20 cellular contexts compared by ENCODE assay signal in genomic region chr1:76086597-76086996, GRCh38. TPM values are rescaled to one million over a fixed set of nuclear protein-coding genes. Genes with fewer than 3 reads are reported as not detected.
"Had no signal": no experiment of that assay in that cellular context is flagged by ENCODE, and none has a peak within 500 bp of the region (broad histone marks: within the 10 kb centered on the region; RNA-seq: fewer than 3 reads in every experiment).

No MANE protein-coding gene starts in this region.

- H3K27ac Mint-ChIP-seq: activated B cell treated with CpG ODN at 0.5 μM for 24 hours; activated CD4-positive, alpha-beta memory T cell treated with anti-CD3 and anti-CD28 coated beads, Interleukin-2, amount 10 ng/mL, durations not matched to agents 7 days and 5 days; activated CD8-positive, alpha-beta memory T cell treated with anti-CD3 and anti-CD28 coated beads, Interleukin-2, amount 10 ng/mL, durations not matched to agents 7 days and 5 days; activated naive CD8-positive, alpha-beta T cell treated with anti-CD3 and anti-CD28 coated beads for 36 hours; dendritic cell treated with granulocyte-macrophage colony-stimulating factor and Interleukin-4, amounts not matched to agents 40 ng/mL and 50 ng/mL, for 4 days; effector memory CD8-positive, alpha-beta T cell; naive thymus-derived CD4-positive, alpha-beta T cell had no signal

- DNase-seq: activated B cell treated with CpG ODN at 0.5 μM for 24 hours; activated CD4-positive, alpha-beta memory T cell treated with anti-CD3 and anti-CD28 coated beads, Interleukin-2, amount 10 ng/mL, durations not matched to agents 7 days and 5 days; activated CD4-positive, alpha-beta T cell treated with anti-CD3 and anti-CD28 coated beads for 48 hours; activated CD8-positive, alpha-beta memory T cell treated with anti-CD3 and anti-CD28 coated beads, Interleukin-2, amount 10 ng/mL, durations not matched to agents 7 days and 5 days; activated naive CD4-positive, alpha-beta T cell; activated naive CD8-positive, alpha-beta T cell treated with anti-CD3 and anti-CD28 coated beads for 36 hours; amniotic stem cell; effector memory CD8-positive, alpha-beta T cell; foreskin melanocyte; left ventricle myocardium inferior; mammary epithelial cell; naive thymus-derived CD4-positive, alpha-beta T cell; pancreas; stimulated activated naive CD4-positive, alpha-beta T cell treated with Interleukin-2 at 50 U/mL for 16 hours; T-helper 1 cell; T-helper 9 cell; tibial artery had no signal

- H3K36me3 Mint-ChIP-seq: activated CD8-positive, alpha-beta memory T cell treated with anti-CD3 and anti-CD28 coated beads, Interleukin-2, amount 10 ng/mL, durations not matched to agents 7 days and 5 days; activated naive CD8-positive, alpha-beta T cell treated with anti-CD3 and anti-CD28 coated beads for 36 hours; naive thymus-derived CD4-positive, alpha-beta T cell had no signal

- H3K27me3 Mint-ChIP-seq: activated B cell treated with CpG ODN at 0.5 μM for 24 hours; activated CD4-positive, alpha-beta memory T cell treated with anti-CD3 and anti-CD28 coated beads, Interleukin-2, amount 10 ng/mL, durations not matched to agents 7 days and 5 days; activated CD8-positive, alpha-beta memory T cell treated with anti-CD3 and anti-CD28 coated beads, Interleukin-2, amount 10 ng/mL, durations not matched to agents 7 days and 5 days; activated naive CD8-positive, alpha-beta T cell treated with anti-CD3 and anti-CD28 coated beads for 36 hours; dendritic cell treated with granulocyte-macrophage colony-stimulating factor and Interleukin-4, amounts not matched to agents 40 ng/mL and 50 ng/mL, for 4 days; effector memory CD8-positive, alpha-beta T cell had no signal

- H3K9me3 Mint-ChIP-seq: activated B cell treated with CpG ODN at 0.5 μM for 24 hours; activated CD4-positive, alpha-beta memory T cell treated with anti-CD3 and anti-CD28 coated beads, Interleukin-2, amount 10 ng/mL, durations not matched to agents 7 days and 5 days; activated naive CD8-positive, alpha-beta T cell treated with anti-CD3 and anti-CD28 coated beads for 36 hours; dendritic cell treated with granulocyte-macrophage colony-stimulating factor and Interleukin-4, amounts not matched to agents 40 ng/mL and 50 ng/mL, for 4 days; effector memory CD8-positive, alpha-beta T cell had no signal

- H3K4me3 ChIP-seq: cardiac muscle cell, left ventricle myocardium inferior, pancreas, tibial artery had no signal

- FAIRE-seq: keratinocyte, pancreas had no signal

- H3K4me1 Mint-ChIP-seq: activated CD4-positive, alpha-beta memory T cell treated with anti-CD3 and anti-CD28 coated beads, Interleukin-2, amount 10 ng/mL, durations not matched to agents 7 days and 5 days; activated CD8-positive, alpha-beta memory T cell treated with anti-CD3 and anti-CD28 coated beads, Interleukin-2, amount 10 ng/mL, durations not matched to agents 7 days and 5 days had no signal

- H3K4me3 Mint-ChIP-seq: activated B cell treated with CpG ODN at 0.5 μM for 24 hours; activated CD4-positive, alpha-beta memory T cell treated with anti-CD3 and anti-CD28 coated beads, Interleukin-2, amount 10 ng/mL, durations not matched to agents 7 days and 5 days; activated CD8-positive, alpha-beta memory T cell treated with anti-CD3 and anti-CD28 coated beads, Interleukin-2, amount 10 ng/mL, durations not matched to agents 7 days and 5 days; activated naive CD8-positive, alpha-beta T cell treated with anti-CD3 and anti-CD28 coated beads for 36 hours; dendritic cell treated with granulocyte-macrophage colony-stimulating factor and Interleukin-4, amounts not matched to agents 40 ng/mL and 50 ng/mL, for 4 days; effector memory CD8-positive, alpha-beta T cell; naive thymus-derived CD4-positive, alpha-beta T cell had no signal

RNA-seq across cellular contexts. Expression of gene ST6GALNAC3, which starts 12.1 kb away (rescaled TPM):
- total RNA-seq: activated CD4-positive, alpha-beta memory T cell treated with anti-CD3 and anti-CD28 coated beads, Interleukin-2, amount 10 ng/mL, durations not matched to agents 7 days and 5 days had no signal
